Comparison of ENCODE assay signal across 28 cellular contexts in the genomic region with DNA sequence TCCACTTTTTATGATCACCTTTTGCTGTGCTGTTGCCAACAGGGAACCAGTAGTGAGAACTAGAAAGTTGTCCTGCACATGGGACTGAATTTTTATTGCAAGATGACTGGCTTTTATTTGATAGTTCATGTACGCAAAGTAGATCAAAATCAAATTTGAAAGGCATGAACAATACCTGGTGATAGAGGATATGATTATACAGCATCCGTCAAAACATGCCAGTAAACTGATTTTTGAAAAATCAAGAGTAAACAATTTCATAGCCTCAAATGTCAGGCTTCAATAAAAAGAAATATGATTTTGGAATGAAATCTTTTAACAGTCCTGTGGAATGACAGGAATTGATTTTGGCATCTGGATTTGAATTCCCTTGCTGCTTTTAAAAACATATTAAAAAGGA.
"Had no signal": no experiment of that assay in that cellular context is flagged by ENCODE, and none has a peak within 500 bp of the region (broad histone marks: within the 10 kb centered on the region; RNA-seq: fewer than 3 reads in every experiment).

No MANE protein-coding gene starts in this region.

- FAIRE-seq: colon, endometrium, endothelial cell of umbilical vein, frontal cortex had no signal

- H3K4me1 Mint-ChIP-seq: endodermal cell had no signal

- H3K27ac ChIP-seq: colonic mucosa, coronary artery, dorsolateral prefrontal cortex, epithelial cell of prostate, esophagus muscularis mucosa, esophagus squamous epithelium, foreskin keratinocyte, gastrocnemius medialis, gastroesophageal sphincter, heart left ventricle had no signal

- H3K4me3 ChIP-seq: colonic mucosa, coronary artery, dorsolateral prefrontal cortex, esophagus muscularis mucosa, esophagus squamous epithelium, gastrocnemius medialis, gastroesophageal sphincter, heart left ventricle had no signal

- H3K9me3 Mint-ChIP-seq: dendritic cell treated with granulocyte-macrophage colony-stimulating factor and Interleukin-4, amounts not matched to agents 40 ng/mL and 50 ng/mL, for 4 days; endodermal cell had no signal

- H3K27me3 Mint-ChIP-seq: effector memory CD8-positive, alpha-beta T cell had no signal

- H3K4me3 Mint-ChIP-seq: dendritic cell treated with granulocyte-macrophage colony-stimulating factor and Interleukin-4, amounts not matched to agents 40 ng/mL and 50 ng/mL, for 4 days; effector memory CD8-positive, alpha-beta T cell; endodermal cell had no signal

- H3K36me3 ChIP-seq: colonic mucosa, esophagus muscularis mucosa, esophagus squamous epithelium, gastrocnemius medialis, gastroesophageal sphincter, heart left ventricle had no signal

- H3K4me1 ChIP-seq: colonic mucosa, esophagus muscularis mucosa, foreskin keratinocyte, gastrocnemius medialis, gastroesophageal sphincter, heart left ventricle had no signal

- H3K27me3 ChIP-seq: colonic mucosa, dorsolateral prefrontal cortex, esophagus muscularis mucosa, esophagus squamous epithelium, foreskin keratinocyte, gastrocnemius medialis, gastroesophageal sphincter, heart left ventricle had no signal

- H3K27ac Mint-ChIP-seq: dendritic cell treated with granulocyte-macrophage colony-stimulating factor and Interleukin-4, amounts not matched to agents 40 ng/mL and 50 ng/mL, for 4 days; effector memory CD8-positive, alpha-beta T cell; endodermal cell had no signal

- H3K9me3 ChIP-seq: colonic mucosa, esophagus muscularis mucosa, esophagus squamous epithelium, gastrocnemius medialis, gastroesophageal sphincter, heart left ventricle had no signal

- ATAC-seq: effector memory CD8-positive, alpha-beta T cell; esophagus mucosa; foreskin keratinocyte; gastrocnemius medialis; gastroesophageal sphincter; heart left ventricle had no signal

- DNase-seq: colonic mucosa; cortex of kidney; dermis blood vessel endothelial cell; dorsolateral prefrontal cortex; effector CD4-positive, alpha-beta T cell; effector CD8-positive, alpha-beta T cell; effector memory CD4-positive, alpha-beta T cell; effector memory CD8-positive, alpha-beta T cell; endodermal cell; erythroblast; esophagus squamous epithelium; foreskin fibroblast; foreskin keratinocyte; foreskin melanocyte; gastrocnemius medialis; glutamatergic neuron; head of caudate nucleus; heart left ventricle had no signal
